23 cellular contexts compared by ENCODE assay signal in the genomic region with DNA sequence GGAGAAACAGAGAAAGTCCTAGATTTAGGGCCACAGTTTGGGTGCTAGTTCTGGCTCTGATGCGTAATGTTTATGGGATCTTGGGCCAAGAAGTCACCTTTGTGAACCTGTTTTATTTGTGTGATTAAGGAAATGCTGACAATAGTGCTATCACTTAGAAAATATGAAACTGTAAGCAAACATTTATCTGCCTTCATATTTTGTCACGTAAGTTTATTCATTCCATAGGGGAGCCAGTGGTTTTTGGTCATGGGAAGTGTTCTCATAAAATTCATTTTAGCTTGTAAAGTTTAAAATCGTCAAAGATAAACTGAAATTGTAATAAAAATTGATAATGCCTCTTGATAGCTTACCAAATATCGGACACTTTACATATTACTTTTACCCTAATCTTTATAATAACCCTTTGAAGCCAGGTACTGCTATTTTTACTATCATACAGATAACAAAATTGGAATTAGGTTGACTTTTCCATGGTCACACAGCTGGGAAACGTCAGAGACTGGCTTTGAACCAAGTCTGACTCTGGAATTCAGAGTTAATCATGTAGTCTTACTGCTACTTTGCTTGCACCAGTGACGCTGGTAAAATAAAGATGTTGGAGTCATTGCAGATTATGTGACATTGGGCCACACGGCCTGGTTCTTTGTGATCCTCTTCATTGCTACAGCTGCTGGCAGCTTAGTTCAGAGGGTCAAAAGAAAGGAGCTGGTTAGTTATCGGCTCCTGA.
DNase-seq lines count a peak whose midpoint lies in the region; ATAC-seq, FAIRE-seq and TF ChIP-seq lines count a peak whose summit lies in the region.
"Had no signal": no experiment of that assay in that cellular context is flagged by ENCODE, and none has a peak within 500 bp of the region (broad histone marks: within the 10 kb centered on the region; RNA-seq: fewer than 3 reads in every experiment).

No MANE protein-coding gene starts in this region.

- H4K91ac ChIP-seq in trophoblast cell (ENCODE audit: low read depth, low read length) = no peak overlapping the region

- H3K79me2 ChIP-seq in HepG2 (ENCODE audit: insufficient read depth, low read length) = no peaks in the 10 kb centered on the region
- no peaks in the 10 kb centered on the region for H3K79me2 ChIP-seq in trophoblast cell (ENCODE audit: control insufficient read depth, insufficient read depth, low read length, poor library complexity)

- H3K4me3 ChIP-seq in HepG2 (replicated peaks in 1 of 3; ENCODE audit: insufficient read depth in 1 of 3, low read depth in 2 of 3, low read length in 3 of 3) (no peak overlapping the region), right lobe of liver (no peak overlapping the region), trophoblast cell (ENCODE audit: low read depth, low read length) (no peak overlapping the region)
- H3K4me3 ChIP-seq: HAP-1, stomach, transverse colon had no signal

- in situ Hi-C loops in HepG2 (cut with HindIII; ENCODE audit: extremely low pct_ligation_motif_present, low pct_unique_long_range_greater_than_20kb) = no loop called here

- H2BK120ac ChIP-seq in trophoblast cell (ENCODE audit: insufficient read depth, low read length, poor library complexity) = no peak overlapping the region

- no peak overlapping the region for H3K27ac Mint-ChIP-seq in activated T-helper 17 cell treated with anti-CD3 and anti-CD28 coated beads, Interleukin-2, amount 50 U/mL, for 72 hours
- H3K27ac Mint-ChIP-seq: activated CD4-positive, alpha-beta T cell treated with anti-CD3 and anti-CD28 coated beads, Interleukin-2, amount 10 ng/mL, durations not matched to agents 24 days and 14 days; activated naive CD4-positive, alpha-beta T cell treated with anti-CD3 and anti-CD28 coated beads, Interleukin-2, amount 50 U/mL, for 24 hours; activated T-helper 1 cell treated with anti-CD3 and anti-CD28 coated beads, Interleukin-12 subunit alpha, Interleukin-12 subunit beta, Interleukin-2, Interleukin-4 antibody, amounts not matched to agents 30 ng/mL and 10 ng/mL and 1 ng/mL, durations not matched to agents 14 hours and 24 hours and 36 hours; CD14-positive monocyte; effector memory CD8-positive, alpha-beta T cell; T-helper 17 cell had no signal

- H4K8ac ChIP-seq in trophoblast cell (ENCODE audit: low read depth, low read length) = no peak overlapping the region

- no peak overlapping the region for H3K27ac ChIP-seq in HepG2 (ENCODE audit: extremely low read length, insufficient read depth, low read length)
- H3K27ac ChIP-seq in right lobe of liver = no peak overlapping the region
- no peak overlapping the region for H3K27ac ChIP-seq in trophoblast cell (ENCODE audit: low read depth, low read length)
- H3K27ac ChIP-seq: stomach, transverse colon had no signal

- DNase-seq in HepG2 (ENCODE audit: low spot score) = no peak
- DNase-seq in right lobe of liver = no peak
- peak; percentile 58 for DNase-seq in fibroblast of peridontal ligament (ENCODE audit: extremely low read depth)
- peak; percentile 24 for DNase-seq in left kidney (ENCODE audit: low read depth, low spot score)
- no peak for DNase-seq in trophoblast cell
- DNase-seq: activated CD4-positive, alpha-beta T cell treated with anti-CD3 and anti-CD28 coated beads, Interleukin-2, amount 10 ng/mL, durations not matched to agents 24 days and 14 days; effector memory CD8-positive, alpha-beta T cell; NCI-H1436 treated with DMSO at 0.1 percent for 48 hours; retina; stimulated activated CD4-positive, alpha-beta T cell treated with anti-CD3 and anti-CD28 coated beads, Interleukin-15, amount 100 ng/mL, for 24 hours; stomach; T-helper 17 cell; transverse colon had no signal

- H3K23ac ChIP-seq in trophoblast cell (ENCODE audit: low read length) = no peak overlapping the region

- TF ChIP-seq POLR2A in HepG2 (IDR thresholded peaks at IDR 0.05; ENCODE audit: insufficient read depth in 1 of 2, low read depth in 2 of 2, low read length in 2 of 2) (no peak), right lobe of liver (IDR thresholded peaks at IDR 0.05) (no peak)

- H3K36me3 ChIP-seq in HepG2 (replicated peaks in 1 of 2; ENCODE audit: control insufficient read depth in 1 of 2, insufficient read depth in 2 of 2, low read length in 2 of 2) (peaks cover 5 to 13% of the 10 kb centered on the region in 2 experiments; a peak in 4 of 5 replicates), right lobe of liver (peaks cover 0 to 3% (median 0%) of the 10 kb centered on the region in 4 donors), trophoblast cell (ENCODE audit: control insufficient read depth in 1 of 2, insufficient read depth in 2 of 2, low read length in 2 of 2) (peaks cover 2 to 5% of the 10 kb centered on the region in 2 experiments)

- no peak overlapping the region for H2BK12ac ChIP-seq in trophoblast cell (ENCODE audit: low read length)

- CTCF ChIA-PET in HepG2 (lab: Yijun Ruan, JAX; ENCODE audit: low intra/inter-chr PET ratio, low total read pairs) = no interaction called here

- H2AFZ ChIP-seq in HepG2 (ENCODE audit: low read length) (no peak overlapping the region), trophoblast cell (ENCODE audit: insufficient read depth, low read length, poor library complexity) (no peak overlapping the region)

- intact Hi-C loops in HepG2 (cut with micrococcal nuclease; ENCODE audit: unreplicated experiment) = no loop called here
- intact Hi-C loops in right lobe of liver (cut with DNase I) = no loop called here

- no peaks in the 10 kb centered on the region for H3K9me3 ChIP-seq in HepG2 (ENCODE audit: low read length)
- no peaks in the 10 kb centered on the region for H3K9me3 ChIP-seq in right lobe of liver
- no peaks in the 10 kb centered on the region for H3K9me3 ChIP-seq in trophoblast cell (ENCODE audit: insufficient read depth, low read depth, low read length)
- H3K9me3 ChIP-seq: HAP-1, stomach, transverse colon had no signal

- peaks cover 61% of the 10 kb centered on the region for H3K36me3 Mint-ChIP-seq in activated T-helper 17 cell treated with anti-CD3 and anti-CD28 coated beads, Interleukin-2, amount 50 U/mL, for 72 hours (ENCODE audit: low read depth)

- no peak for TF ChIP-seq RAD21 in HepG2 (CRISPR knock-in tag; IDR thresholded peaks at IDR 0.05)

- TF ChIP-seq EP300 in HepG2 (IDR thresholded peaks at IDR 0.05; ENCODE audit: low read depth in 2 of 2, low read length in 2 of 2) = no peak
- TF ChIP-seq EP300 in HepG2 (CRISPR knock-in tag; IDR thresholded peaks at IDR 0.05; ENCODE audit: borderline replicate concordance) = no peak

- H3K4me2 ChIP-seq in HepG2 (ENCODE audit: low read depth, low read length) (no peak overlapping the region), trophoblast cell (ENCODE audit: low read length) (no peak overlapping the region)

- H3K4me3 Mint-ChIP-seq in activated T-helper 17 cell treated with anti-CD3 and anti-CD28 coated beads, Interleukin-2, amount 50 U/mL, for 72 hours = no peak overlapping the region
- H3K4me3 Mint-ChIP-seq: activated CD4-positive, alpha-beta T cell treated with anti-CD3 and anti-CD28 coated beads, Interleukin-2, amount 10 ng/mL, durations not matched to agents 24 days and 14 days; activated naive CD4-positive, alpha-beta T cell treated with anti-CD3 and anti-CD28 coated beads, Interleukin-2, amount 50 U/mL, for 24 hours; activated T-helper 1 cell treated with anti-CD3 and anti-CD28 coated beads, Interleukin-12 subunit alpha, Interleukin-12 subunit beta, Interleukin-2, Interleukin-4 antibody, amounts not matched to agents 30 ng/mL and 10 ng/mL and 1 ng/mL, durations not matched to agents 14 hours and 24 hours and 36 hours; CD14-positive monocyte; effector memory CD8-positive, alpha-beta T cell; T-helper 17 cell had no signal

- no peak overlapping the region for H3K18ac ChIP-seq in trophoblast cell (ENCODE audit: low read length)

- ATAC-seq in HepG2 (no peak), right lobe of liver (no peak), GM19463 (IDR thresholded peaks at IDR 0.05; ENCODE audit: unreplicated experiment) (no peak), GM19452 (IDR thresholded peaks at IDR 0.05; ENCODE audit: unreplicated experiment) (no peak)
- ATAC-seq in activated T-helper 17 cell treated with anti-CD3 and anti-CD28 coated beads, Interleukin-2, amount 50 U/mL, for 72 hours (replicated peaks) = no peak
- ATAC-seq: effector memory CD8-positive, alpha-beta T cell; esophagus mucosa; T-helper 17 cell had no signal

- 98% methylated on average over 8 of the region's 8 CpGs for WGBS in HepG2 (ENCODE audit: low lambda C conversion rate)
- WGBS in right lobe of liver (ENCODE audit: insufficient coverage, low coverage, low lambda C conversion rate, missing lambda C conversion rate) = 72% methylated on average over 8 of the region's 8 CpGs
- WGBS in trophoblast cell (ENCODE audit: extremely low coverage, insufficient coverage, insufficient read length) = no CpG with 5 or more reads among the region's 8 CpGs

- H3K4me1 Mint-ChIP-seq in activated T-helper 17 cell treated with anti-CD3 and anti-CD28 coated beads, Interleukin-2, amount 50 U/mL, for 72 hours = peaks cover 5% of the 10 kb centered on the region
- H3K4me1 Mint-ChIP-seq: activated CD4-positive, alpha-beta T cell treated with anti-CD3 and anti-CD28 coated beads, Interleukin-2, amount 10 ng/mL, durations not matched to agents 24 days and 14 days; CD14-positive monocyte had no signal

- H3K4ac ChIP-seq in trophoblast cell (ENCODE audit: low read depth, low read length) = no peak overlapping the region

- H2AK5ac ChIP-seq in trophoblast cell (ENCODE audit: low read length) = no peak overlapping the region

- H4K12ac ChIP-seq in trophoblast cell (ENCODE audit: low read depth, low read length) = no peak overlapping the region

- no peak overlapping the region for H2BK5ac ChIP-seq in trophoblast cell (ENCODE audit: low read depth, low read length, poor library complexity)

- TF ChIP-seq CTCF in HepG2 (CRISPR knock-in tag; IDR thresholded peaks at IDR 0.05) (no peak), right lobe of liver (IDR thresholded peaks at IDR 0.05) (no peak)

- no peaks in the 10 kb centered on the region for H3K79me1 ChIP-seq in trophoblast cell (ENCODE audit: low read length)

- no peaks in the 10 kb centered on the region for H3K27me3 Mint-ChIP-seq in activated T-helper 17 cell treated with anti-CD3 and anti-CD28 coated beads, Interleukin-2, amount 50 U/mL, for 72 hours
- H3K27me3 Mint-ChIP-seq: activated CD4-positive, alpha-beta T cell treated with anti-CD3 and anti-CD28 coated beads, Interleukin-2, amount 10 ng/mL, durations not matched to agents 24 days and 14 days; activated naive CD4-positive, alpha-beta T cell treated with anti-CD3 and anti-CD28 coated beads, Interleukin-2, amount 50 U/mL, for 24 hours; effector memory CD8-positive, alpha-beta T cell; T-helper 17 cell had no signal

- H3K9ac ChIP-seq in HepG2 (ENCODE audit: insufficient read depth, low read depth, low read length) (no peak overlapping the region), trophoblast cell (ENCODE audit: low read length) (no peak overlapping the region)

- no peaks in the 10 kb centered on the region for H3K9me3 Mint-ChIP-seq in activated T-helper 17 cell treated with anti-CD3 and anti-CD28 coated beads, Interleukin-2, amount 50 U/mL, for 72 hours
- H3K9me3 Mint-ChIP-seq: activated CD4-positive, alpha-beta T cell treated with anti-CD3 and anti-CD28 coated beads, Interleukin-2, amount 10 ng/mL, durations not matched to agents 24 days and 14 days; activated naive CD4-positive, alpha-beta T cell treated with anti-CD3 and anti-CD28 coated beads, Interleukin-2, amount 50 U/mL, for 24 hours; activated T-helper 1 cell treated with anti-CD3 and anti-CD28 coated beads, Interleukin-12 subunit alpha, Interleukin-12 subunit beta, Interleukin-2, Interleukin-4 antibody, amounts not matched to agents 30 ng/mL and 10 ng/mL and 1 ng/mL, durations not matched to agents 14 hours and 24 hours and 36 hours; CD14-positive monocyte; effector memory CD8-positive, alpha-beta T cell had no signal

- no peaks in the 10 kb centered on the region for H4K20me1 ChIP-seq in HepG2 (ENCODE audit: insufficient read depth, low read length)

- POLR2A ChIA-PET in HepG2 (lab: Yijun Ruan, JAX) = no interaction called here

- H3K14ac ChIP-seq in trophoblast cell (ENCODE audit: low read length) = no peak overlapping the region

- no peak for FAIRE-seq in HepG2 (lab: Jason Lieb, UNC)
- FAIRE-seq: A204.1, RCC 7860 had no signal

- H3K27me3 ChIP-seq in HepG2 (ENCODE audit: control insufficient read depth in 1 of 2, insufficient read depth in 2 of 2, low read length in 2 of 2) (no peaks in the 10 kb centered on the region), right lobe of liver (no peaks in the 10 kb centered on the region), trophoblast cell (ENCODE audit: insufficient read depth, low read length) (no peaks in the 10 kb centered on the region)
- H3K27me3 ChIP-seq: stomach, transverse colon had no signal

- H3K4me1 ChIP-seq in HepG2 (ENCODE audit: insufficient read depth, low read length) (peaks cover 9% of the 10 kb centered on the region), right lobe of liver (peaks cover 0 to 4% (median 0%) of the 10 kb centered on the region in 4 donors), trophoblast cell (ENCODE audit: control insufficient read depth in 1 of 2, insufficient read depth in 2 of 2, low read length in 2 of 2) (no peaks in the 10 kb centered on the region)

- BruUV-seq in HepG2 (replicated peaks; lab: Mats Ljungman, UMichigan) = no TSS peak

Comparison
In these comparisons a context has a peak if more than half of its experiments do, and no peak if none do; other contexts are left out.
1. DNase-seq: peak in fibroblast of peridontal ligament (single experiment) and left kidney (single experiment); none in HepG2 (single experiment), right lobe of liver (0 of 3) and trophoblast cell (0 of 2).